In the genomic region with DNA sequence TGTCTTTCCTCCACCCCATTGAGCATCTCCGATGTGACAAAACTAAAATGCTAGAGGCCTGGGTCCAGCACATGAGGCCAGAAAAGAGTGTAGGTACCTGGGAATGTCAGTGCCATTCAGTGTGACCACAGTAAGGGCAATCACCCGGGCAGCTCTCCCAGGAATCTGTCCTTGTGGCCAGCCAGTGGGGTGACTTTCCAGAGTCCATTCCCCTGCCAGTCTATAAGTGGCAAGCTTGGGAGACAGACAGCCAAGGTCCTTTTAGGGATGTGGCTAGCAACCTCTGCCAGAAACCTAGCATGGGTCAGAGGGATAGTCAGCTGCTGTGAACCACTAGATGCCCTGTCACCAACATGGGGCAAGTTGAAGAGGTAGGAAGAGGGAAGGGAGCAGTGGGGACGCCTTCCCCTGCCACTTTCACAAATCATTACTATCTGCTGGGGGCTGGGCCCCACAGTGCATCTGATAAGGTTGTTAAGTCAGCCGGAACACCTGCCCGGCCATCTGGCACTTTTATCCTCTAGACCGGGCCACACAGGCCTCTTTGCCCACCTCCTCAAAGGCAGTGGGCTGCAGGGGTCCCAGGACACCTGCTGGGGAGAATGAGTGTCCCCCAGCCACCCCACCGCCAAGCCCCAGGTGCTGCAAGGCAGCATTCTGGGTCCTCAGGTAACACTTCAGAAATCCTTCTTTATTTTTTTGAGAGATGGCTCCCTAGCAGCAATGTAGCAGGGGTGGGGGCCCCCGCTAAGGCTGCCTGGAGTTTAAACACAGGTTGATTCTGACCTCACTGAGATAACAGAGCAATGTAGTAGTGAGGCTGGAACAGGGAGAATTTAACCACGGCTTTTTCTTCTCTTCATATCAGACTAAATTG, we compare ENCODE assay signal across 21 cellular contexts. TPM values are rescaled to one million over a fixed set of nuclear protein-coding genes. Genes with fewer than 3 reads are reported as not detected.
DNase-seq lines count a peak whose midpoint lies in the region; ATAC-seq and TF ChIP-seq lines count a peak whose summit lies in the region.
"Had no signal": no experiment of that assay in that cellular context is flagged by ENCODE, and none has a peak within 500 bp of the region (broad histone marks: within the 10 kb centered on the region; RNA-seq: fewer than 3 reads in every experiment).

No MANE protein-coding gene starts in this region.

- ATAC-seq in GM18907 (IDR thresholded peaks at IDR 0.05; ENCODE audit: unreplicated experiment) (no peak), HG02938 (IDR thresholded peaks at IDR 0.05; ENCODE audit: unreplicated experiment) (no peak)
- ATAC-seq: activated CD4-positive, CD25-positive, alpha-beta regulatory T cell treated with anti-CD3 and anti-CD28 coated beads, Interleukin-2, amount 50 U/mL, for 24 hours; activated naive CD8-positive, alpha-beta T cell treated with anti-CD3 and anti-CD28 coated beads, Interleukin-2, amount 50 U/mL, for 24 hours; naive thymus-derived CD8-positive, alpha-beta T cell had no signal

- H3K36me3 ChIP-seq in WERI-Rb-1 (no peaks in the 10 kb centered on the region), HAP-1 (replicated peaks) (no peaks in the 10 kb centered on the region)
- H3K36me3 ChIP-seq: esophagus muscularis mucosa, MG63 had no signal

- no peak overlapping the region for H3K4me3 Mint-ChIP-seq in mesothelial cell of epicardium
- H3K4me3 Mint-ChIP-seq: activated naive CD8-positive, alpha-beta T cell treated with anti-CD3 and anti-CD28 coated beads, Interleukin-2, amount 50 U/mL, for 24 hours; CD4-positive, alpha-beta memory T cell; naive thymus-derived CD8-positive, alpha-beta T cell had no signal

- in situ Hi-C loops in HAP-1 (cut with MboI; ENCODE audit: low sequenced_read_pairs), result no loop called here

- H3K27ac ChIP-seq in WERI-Rb-1, result peak overlapping the region; percentile 93
- H3K27ac ChIP-seq: esophagus muscularis mucosa had no signal

- TF ChIP-seq CTCF in WERI-Rb-1 (IDR thresholded peaks at IDR 0.05; ENCODE audit: low read depth, low read length) (0 out of 2 replicates have a peak, but pooled peaks have one; percentile 15), mesothelial cell of epicardium (IDR thresholded peaks at IDR 0.05; ENCODE audit: unreplicated experiment) (no peak)

- H3K36me3 Mint-ChIP-seq in mesothelial cell of epicardium, result no peaks in the 10 kb centered on the region
- H3K36me3 Mint-ChIP-seq: CD4-positive, alpha-beta memory T cell; naive thymus-derived CD8-positive, alpha-beta T cell had no signal

- H3K27ac Mint-ChIP-seq in mesothelial cell of epicardium, result peak overlapping the region; percentile 68
- H3K27ac Mint-ChIP-seq: activated naive CD8-positive, alpha-beta T cell treated with anti-CD3 and anti-CD28 coated beads, Interleukin-2, amount 50 U/mL, for 24 hours had no signal

- H3K4me1 ChIP-seq in HAP-1, result no peaks in the 10 kb centered on the region

- DNase-seq in COLO668 (lab: John Stamatoyannopoulos, UW; ENCODE audit: unreplicated experiment) (peak; percentile 50), NCI-H146 treated with DMSO at 0.1 percent for 48 hours (lab: John Stamatoyannopoulos, UW; ENCODE audit: unreplicated experiment) (peak; percentile 87), WERI-Rb-1 (peak; percentile 95), mesothelial cell of epicardium (ENCODE audit: low spot score in 2 of 2, unreplicated experiment in 2 of 2) (no peak), HAP-1 (ENCODE audit: low spot score in 2 of 2) (no peak)
- DNase-seq in activated CD4-positive, CD25-positive, alpha-beta regulatory T cell treated with anti-CD3 and anti-CD28 coated beads, Interleukin-2, amount 50 U/mL, for 72 hours, result no peak
- DNase-seq: activated naive CD8-positive, alpha-beta T cell treated with anti-CD3 and anti-CD28 coated beads, Interleukin-2, amount 50 U/mL, for 24 hours; CD4-positive, alpha-beta memory T cell; EL; IMR-90; MG63; naive thymus-derived CD8-positive, alpha-beta T cell; NCI-H2029 treated with DMSO at 0.1 percent for 48 hours; SHP77; stimulated activated CD4-positive, alpha-beta T cell treated with anti-CD3 and anti-CD28 coated beads, Interleukin-4, amount 100 ng/mL, for 4 hours; substantia nigra had no signal

- H3K27me3 Mint-ChIP-seq in mesothelial cell of epicardium (ENCODE audit: low read depth), result peaks cover 16% of the 10 kb centered on the region
- H3K27me3 Mint-ChIP-seq: activated naive CD8-positive, alpha-beta T cell treated with anti-CD3 and anti-CD28 coated beads, Interleukin-2, amount 50 U/mL, for 24 hours had no signal

- H3K9me3 Mint-ChIP-seq in mesothelial cell of epicardium, result no peaks in the 10 kb centered on the region
- H3K9me3 Mint-ChIP-seq: activated naive CD8-positive, alpha-beta T cell treated with anti-CD3 and anti-CD28 coated beads, Interleukin-2, amount 50 U/mL, for 24 hours; naive thymus-derived CD8-positive, alpha-beta T cell had no signal

- no peaks in the 10 kb centered on the region for H3K27me3 ChIP-seq in WERI-Rb-1 (ENCODE audit: insufficient read depth, low read depth, severe bottlenecking)
- peaks cover 6% of the 10 kb centered on the region for H3K27me3 ChIP-seq in HAP-1 (ENCODE audit: low read depth)
- H3K27me3 ChIP-seq: esophagus muscularis mucosa, MG63 had no signal

- peaks cover 14% of the 10 kb centered on the region for H3K4me1 Mint-ChIP-seq in mesothelial cell of epicardium
- H3K4me1 Mint-ChIP-seq: activated naive CD8-positive, alpha-beta T cell treated with anti-CD3 and anti-CD28 coated beads, Interleukin-2, amount 50 U/mL, for 24 hours; CD4-positive, alpha-beta memory T cell had no signal

- H3K9me3 ChIP-seq in WERI-Rb-1 (ENCODE audit: severe bottlenecking) (no peaks in the 10 kb centered on the region), HAP-1 (no peaks in the 10 kb centered on the region)
- H3K9me3 ChIP-seq: esophagus muscularis mucosa, MG63 had no signal

- peak overlapping the region; percentile 4; the same call in 1 of the 2 replicates for H3K4me3 ChIP-seq in WERI-Rb-1 (ENCODE audit: low read depth, low read length)
- no peak overlapping the region for H3K4me3 ChIP-seq in HAP-1
- H3K4me3 ChIP-seq: esophagus muscularis mucosa, lung, MG63 had no signal

RNA-seq across cellular contexts. Expression of a gene that starts 24.9 kb away (rescaled TPM):
- 13.9 to 14.7 TPM (median 14.4 TPM) in 3 replicates for total RNA-seq in mesothelial cell of epicardium

RNA-seq across cellular contexts. Expression of a gene that starts 49.7 kb away (rescaled TPM):
- total RNA-seq in mesothelial cell of epicardium, result 33.0 to 34.5 TPM (median 33.0 TPM) in 3 replicates

Comparison
In these comparisons a context has a peak if more than half of its experiments do, and no peak if none do; other contexts are left out.
1. DNase-seq: peak in COLO668 (single experiment), NCI-H146 treated with DMSO at 0.1 percent for 48 hours (single experiment) and WERI-Rb-1 (single experiment); none in mesothelial cell of epicardium (0 of 2), activated CD4-positive, CD25-positive, alpha-beta regulatory T cell treated with anti-CD3 and anti-CD28 coated beads, Interleukin-2, amount 50 U/mL, for 72 hours (single experiment) and HAP-1 (0 of 2).